Comparison of ENCODE assay signal across 12 cellular contexts in the genomic region with DNA sequence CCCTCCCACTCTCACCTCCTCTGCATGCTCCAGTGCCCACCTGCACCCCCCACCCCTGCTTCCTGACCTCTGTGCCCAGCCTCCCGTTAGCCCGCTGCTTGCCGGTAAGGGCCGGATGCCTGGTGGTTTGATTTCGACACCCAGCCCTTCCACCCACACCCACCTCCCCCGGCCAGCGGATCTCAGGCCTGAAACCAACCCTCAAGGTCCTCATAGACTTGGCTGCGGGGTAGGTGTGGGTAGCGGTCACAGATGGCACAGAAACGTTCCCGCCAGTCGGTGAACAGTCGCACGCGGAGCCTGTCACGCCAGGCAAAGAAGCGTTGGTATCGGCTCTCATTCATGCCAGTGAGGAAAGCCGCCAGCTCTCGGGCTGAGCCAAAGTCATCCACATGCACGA. TPM values are rescaled to one million over a fixed set of nuclear protein-coding genes. Genes with fewer than 3 reads are reported as not detected.
A peak's percentile ranks its signal among the peaks of the same experiment; 100 is the strongest.
DNase-seq lines count a peak whose midpoint lies in the region; ATAC-seq and TF ChIP-seq lines count a peak whose summit lies in the region.
"Had no signal": no experiment of that assay in that cellular context is flagged by ENCODE, and none has a peak within 500 bp of the region (broad histone marks: within the 10 kb centered on the region; RNA-seq: fewer than 3 reads in every experiment).

No MANE protein-coding gene starts in this region.

- intact Hi-C loops in activated CD4-positive, alpha-beta T cell treated with anti-CD3 and anti-CD28 coated beads, Interleukin-2, amount 10 ng/mL, durations not matched to agents 24 days and 14 days (cut with micrococcal nuclease): no loop called here
- intact Hi-C loops in dendritic cell treated with granulocyte-macrophage colony-stimulating factor and Interleukin-4, amounts not matched to agents 40 ng/mL and 50 ng/mL, for 4 days (cut with micrococcal nuclease): no loop called here
- intact Hi-C loops in gastrocnemius medialis (cut with DNase I; ENCODE audit: low total_unique reads): no loop called here

- peak overlapping the region; percentile 29 for H3K27ac Mint-ChIP-seq in activated CD4-positive, alpha-beta T cell treated with anti-CD3 and anti-CD28 coated beads, Interleukin-2, amount 10 ng/mL, durations not matched to agents 24 days and 14 days
- peak overlapping the region; percentile 90 for H3K27ac Mint-ChIP-seq in dendritic cell treated with granulocyte-macrophage colony-stimulating factor and Interleukin-4, amounts not matched to agents 40 ng/mL and 50 ng/mL, for 4 days
- peak overlapping the region; percentile 10 to 48 for H3K27ac Mint-ChIP-seq in stimulated activated naive CD8-positive, alpha-beta T cell treated with anti-CD3 and anti-CD28 coated beads, Interleukin-15, amount 100 ng/mL, for 72 hours

- no peaks in the 10 kb centered on the region for H3K36me3 ChIP-seq in gastrocnemius medialis

- H3K4me1 ChIP-seq in gastrocnemius medialis: peaks cover 23% of the 10 kb centered on the region in 2 donors

- H3K9me3 ChIP-seq in gastrocnemius medialis: no peaks in the 10 kb centered on the region

- H3K4me1 Mint-ChIP-seq in activated CD4-positive, alpha-beta T cell treated with anti-CD3 and anti-CD28 coated beads, Interleukin-2, amount 10 ng/mL, durations not matched to agents 24 days and 14 days: peaks cover 47% of the 10 kb centered on the region
- peaks cover 81% of the 10 kb centered on the region for H3K4me1 Mint-ChIP-seq in dendritic cell treated with granulocyte-macrophage colony-stimulating factor and Interleukin-4, amounts not matched to agents 40 ng/mL and 50 ng/mL, for 4 days (ENCODE audit: low read depth)
- peaks cover 86% of the 10 kb centered on the region for H3K4me1 Mint-ChIP-seq in stimulated activated naive CD8-positive, alpha-beta T cell treated with anti-CD3 and anti-CD28 coated beads, Interleukin-15, amount 100 ng/mL, for 72 hours

- H3K36me3 Mint-ChIP-seq in activated CD4-positive, alpha-beta T cell treated with anti-CD3 and anti-CD28 coated beads, Interleukin-2, amount 10 ng/mL, durations not matched to agents 24 days and 14 days (ENCODE audit: low read depth): no peaks in the 10 kb centered on the region
- H3K36me3 Mint-ChIP-seq in dendritic cell treated with granulocyte-macrophage colony-stimulating factor and Interleukin-4, amounts not matched to agents 40 ng/mL and 50 ng/mL, for 4 days (ENCODE audit: low read depth): peaks cover 26% of the 10 kb centered on the region

- no peak overlapping the region for H3K4me3 ChIP-seq in gastrocnemius medialis

- no peak for TF ChIP-seq POLR2A in gastrocnemius medialis (IDR thresholded peaks at IDR 0.05)

- H3K27me3 ChIP-seq in gastrocnemius medialis: peaks cover 0 to 6% (median 0%) of the 10 kb centered on the region in 3 donors

- peak; percentile 10 for ATAC-seq in stimulated activated naive CD8-positive, alpha-beta T cell treated with anti-CD3 and anti-CD28 coated beads, Interleukin-15, amount 100 ng/mL, for 72 hours
- ATAC-seq in HG02571 (IDR thresholded peaks at IDR 0.05; ENCODE audit: unreplicated experiment) (no peak), gastrocnemius medialis (no peak)

- H3K27me3 Mint-ChIP-seq in activated CD4-positive, alpha-beta T cell treated with anti-CD3 and anti-CD28 coated beads, Interleukin-2, amount 10 ng/mL, durations not matched to agents 24 days and 14 days: peaks cover 3% of the 10 kb centered on the region
- peaks cover 8% of the 10 kb centered on the region for H3K27me3 Mint-ChIP-seq in dendritic cell treated with granulocyte-macrophage colony-stimulating factor and Interleukin-4, amounts not matched to agents 40 ng/mL and 50 ng/mL, for 4 days
- H3K27me3 Mint-ChIP-seq in stimulated activated naive CD8-positive, alpha-beta T cell treated with anti-CD3 and anti-CD28 coated beads, Interleukin-15, amount 100 ng/mL, for 72 hours: no peaks in the 10 kb centered on the region

- H3K9me3 Mint-ChIP-seq in activated CD4-positive, alpha-beta T cell treated with anti-CD3 and anti-CD28 coated beads, Interleukin-2, amount 10 ng/mL, durations not matched to agents 24 days and 14 days: no peaks in the 10 kb centered on the region
- no peaks in the 10 kb centered on the region for H3K9me3 Mint-ChIP-seq in dendritic cell treated with granulocyte-macrophage colony-stimulating factor and Interleukin-4, amounts not matched to agents 40 ng/mL and 50 ng/mL, for 4 days
- no peaks in the 10 kb centered on the region for H3K9me3 Mint-ChIP-seq in stimulated activated naive CD8-positive, alpha-beta T cell treated with anti-CD3 and anti-CD28 coated beads, Interleukin-15, amount 100 ng/mL, for 72 hours

- no peak overlapping the region for H3K27ac ChIP-seq in gastrocnemius medialis

- in situ Hi-C loops in gastrocnemius medialis (cut with MboI; ENCODE audit: low sequenced_read_pairs in 4 of 4): loop anchor here in 3 of 4 donors (5.0 to 10.0 kb wide), 3 partner anchors 86 to 246 kb away; partner anchors contain the start of genes C8G (in 1 of the 3) and FBXW5 (in 1 of the 3)

- no peak for TF ChIP-seq CTCF in gastrocnemius medialis (IDR thresholded peaks at IDR 0.05 in 4 of 5, conservative IDR thresholded peaks at IDR 0.05 in 1 of 5)

- DNase-seq in activated gamma-delta T cell treated with Interleukin-2 at 50 U/mL for 16 hours (peak; percentile 57), activated gamma-delta T cell (lab: John Stamatoyannopoulos, UW) (no peak), NCI-H146 (lab: John Stamatoyannopoulos, UW) (no peak), gastrocnemius medialis (no peak)
- DNase-seq in activated CD4-positive, alpha-beta T cell treated with anti-CD3 and anti-CD28 coated beads, Interleukin-2, amount 10 ng/mL, durations not matched to agents 24 days and 14 days: peak; percentile 74
- DNase-seq in stimulated activated naive CD8-positive, alpha-beta T cell treated with anti-CD3 and anti-CD28 coated beads, Interleukin-15, amount 100 ng/mL, for 72 hours: peak in 1 of 2 donors; percentile 83
- DNase-seq: aorta, MM.1S, SHP77 had no signal

- peak overlapping the region; percentile 49 for H3K4me3 Mint-ChIP-seq in activated CD4-positive, alpha-beta T cell treated with anti-CD3 and anti-CD28 coated beads, Interleukin-2, amount 10 ng/mL, durations not matched to agents 24 days and 14 days
- H3K4me3 Mint-ChIP-seq in dendritic cell treated with granulocyte-macrophage colony-stimulating factor and Interleukin-4, amounts not matched to agents 40 ng/mL and 50 ng/mL, for 4 days: peak overlapping the region; percentile 92
- H3K4me3 Mint-ChIP-seq in stimulated activated naive CD8-positive, alpha-beta T cell treated with anti-CD3 and anti-CD28 coated beads, Interleukin-15, amount 100 ng/mL, for 72 hours: peak overlapping the region; percentile 56 to 61

RNA-seq across cellular contexts. Expression of gene FUT7, which starts 1.4 kb away (rescaled TPM):
- total RNA-seq in activated CD4-positive, alpha-beta T cell treated with anti-CD3 and anti-CD28 coated beads, Interleukin-2, amount 10 ng/mL, durations not matched to agents 24 days and 14 days: 0.09 TPM in 1 of 2 replicates, not detected in the other
- not detected for total RNA-seq in gastrocnemius medialis
- total RNA-seq: lung microvascular endothelial cell had no signal

RNA-seq across cellular contexts. Expression of gene ABCA2, which starts 2.5 kb away (rescaled TPM):
- 25.0 and 25.9 TPM in 2 replicates for total RNA-seq in activated CD4-positive, alpha-beta T cell treated with anti-CD3 and anti-CD28 coated beads, Interleukin-2, amount 10 ng/mL, durations not matched to agents 24 days and 14 days
- total RNA-seq in gastrocnemius medialis: 10 to 100 TPM; 14.1 to 20.0 (median 16.7) TPM

RNA-seq across cellular contexts. Expression of gene NPDC1, which starts 15.4 kb away (rescaled TPM):
- total RNA-seq in activated CD4-positive, alpha-beta T cell treated with anti-CD3 and anti-CD28 coated beads, Interleukin-2, amount 10 ng/mL, durations not matched to agents 24 days and 14 days: 58.1 and 59.4 TPM in 2 replicates
- total RNA-seq in gastrocnemius medialis: 10 to 100 TPM; 11.3 to 22.3 (median 19.0) TPM

RNA-seq across cellular contexts. Expression of gene ENTPD2, which starts 23.3 kb away (rescaled TPM):
- 0.21 TPM in 1 of 2 replicates, not detected in the other for total RNA-seq in activated CD4-positive, alpha-beta T cell treated with anti-CD3 and anti-CD28 coated beads, Interleukin-2, amount 10 ng/mL, durations not matched to agents 24 days and 14 days
- under 1 TPM in 2 of 4 donors, not detected in 2; 0.22 to 0.55 TPM for total RNA-seq in gastrocnemius medialis
- total RNA-seq: lung microvascular endothelial cell had no signal

RNA-seq across cellular contexts. Expression of gene CLIC3, which starts 34.2 kb away (rescaled TPM):
- not detected in 2 replicates for total RNA-seq in activated CD4-positive, alpha-beta T cell treated with anti-CD3 and anti-CD28 coated beads, Interleukin-2, amount 10 ng/mL, durations not matched to agents 24 days and 14 days
- under 1 TPM in 1 of 4 donors, not detected in 3; 0.36 TPM for total RNA-seq in gastrocnemius medialis
- total RNA-seq: lung microvascular endothelial cell had no signal

Comparison
In these comparisons a context has a peak if more than half of its experiments do, and no peak if none do; other contexts are left out.
1. DNase-seq: peak in activated gamma-delta T cell treated with Interleukin-2 at 50 U/mL for 16 hours (single experiment) and activated CD4-positive, alpha-beta T cell treated with anti-CD3 and anti-CD28 coated beads, Interleukin-2, amount 10 ng/mL, durations not matched to agents 24 days and 14 days (single experiment); none in activated gamma-delta T cell (single experiment), NCI-H146 (single experiment) and gastrocnemius medialis (0 of 2).
2. H3K27ac Mint-ChIP-seq: peak in every context shown above with its lines; median percentile 90 in dendritic cell treated with granulocyte-macrophage colony-stimulating factor and Interleukin-4, amounts not matched to agents 40 ng/mL and 50 ng/mL, for 4 days; 29 in activated CD4-positive, alpha-beta T cell treated with anti-CD3 and anti-CD28 coated beads, Interleukin-2, amount 10 ng/mL, durations not matched to agents 24 days and 14 days; 29 in stimulated activated naive CD8-positive, alpha-beta T cell treated with anti-CD3 and anti-CD28 coated beads, Interleukin-15, amount 100 ng/mL, for 72 hours.
3. Peak in every context shown above with its lines, with median percentiles within 50 percentile points of each other: H3K4me3 Mint-ChIP-seq.